ENCODE assay signal across 15 cellular contexts in the genomic region with DNA sequence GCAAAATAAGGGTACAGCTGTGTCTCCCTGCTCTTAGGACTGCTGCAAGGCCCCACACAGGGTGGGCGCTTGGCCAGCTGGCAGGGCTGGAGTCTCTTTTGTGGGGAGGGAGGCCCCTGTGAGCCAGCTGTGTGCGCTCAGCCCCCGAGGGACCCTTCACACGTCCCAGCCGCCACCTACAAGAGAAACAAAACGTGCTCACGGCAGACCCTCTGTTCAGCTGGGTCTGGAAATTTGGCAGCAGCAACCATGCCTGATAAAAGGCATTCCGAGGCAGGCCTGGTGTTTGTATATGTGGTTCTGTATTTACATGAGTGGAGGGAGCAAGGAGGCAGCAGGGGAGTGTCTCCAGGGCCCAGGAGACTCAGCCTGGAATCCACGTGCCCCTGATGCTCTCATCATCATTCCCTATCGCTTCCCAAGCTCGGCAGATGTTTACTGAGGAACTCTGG. TPM values are rescaled to one million over a fixed set of nuclear protein-coding genes. Genes with fewer than 3 reads are reported as not detected.
A peak's percentile ranks its signal among the peaks of the same experiment; 100 is the strongest.
DNase-seq lines count a peak whose midpoint lies in the region; ATAC-seq and TF ChIP-seq lines count a peak whose summit lies in the region.
"Had no signal": no experiment of that assay in that cellular context is flagged by ENCODE, and none has a peak within 500 bp of the region (broad histone marks: within the 10 kb centered on the region; RNA-seq: fewer than 3 reads in every experiment).

No MANE protein-coding gene starts in this region.

- intact Hi-C loops in right cardiac atrium (cut with DNase I) = no loop called here
- intact Hi-C loops in thyroid gland (cut with DNase I) = no loop called here

- no peak overlapping the region for H2BK5ac ChIP-seq in mesendoderm (ENCODE audit: low read length)

- H3K79me1 ChIP-seq in mesendoderm (ENCODE audit: low read length) = no peaks in the 10 kb centered on the region

- H2AK5ac ChIP-seq in mesendoderm (ENCODE audit: low read length) = no peak overlapping the region

- no peak overlapping the region for H3K18ac ChIP-seq in mesendoderm (ENCODE audit: low read length)

- ATAC-seq in right cardiac atrium (peak; percentile 36 to 45), HG02763 (IDR thresholded peaks at IDR 0.05; ENCODE audit: unreplicated experiment) (no peak)
- ATAC-seq: A549, T-helper 17 cell had no signal

- no peaks in the 10 kb centered on the region for H3K79me2 ChIP-seq in mesendoderm (ENCODE audit: control insufficient read depth, insufficient read depth, low read length)

- TF ChIP-seq POLR2A in thyroid gland (IDR thresholded peaks at IDR 0.05) = no peak

- H3K36me3 ChIP-seq in thyroid gland = no peaks in the 10 kb centered on the region
- no peaks in the 10 kb centered on the region for H3K36me3 ChIP-seq in mesendoderm (ENCODE audit: control insufficient read depth, insufficient read depth, low read length)

- no peak overlapping the region for H4K8ac ChIP-seq in mesendoderm (ENCODE audit: low read depth, low read length)

- H2BK120ac ChIP-seq in mesendoderm (ENCODE audit: low read depth, low read length) = no peak overlapping the region

- no peak for TF ChIP-seq CTCF in thyroid gland (IDR thresholded peaks at IDR 0.05)

- H4K5ac ChIP-seq in mesendoderm (ENCODE audit: low read length) = no peak overlapping the region

- no peak overlapping the region for H3K4me3 ChIP-seq in right cardiac atrium (ENCODE audit: low read length)
- no peak overlapping the region for H3K4me3 ChIP-seq in thyroid gland (replicated peaks in 1 of 3)
- no peak overlapping the region for H3K4me3 ChIP-seq in mesendoderm (ENCODE audit: low read length)
- H3K4me3 ChIP-seq: A549 had no signal

- no peak overlapping the region for H3K27ac ChIP-seq in right cardiac atrium (ENCODE audit: low read length)
- H3K27ac ChIP-seq in thyroid gland = no peak overlapping the region
- H3K27ac ChIP-seq in mesendoderm (ENCODE audit: low read depth, low read length) = no peak overlapping the region
- H3K27ac ChIP-seq: A549, parathyroid adenoma had no signal

- H3K4ac ChIP-seq in mesendoderm (ENCODE audit: low read depth, low read length) = no peak overlapping the region

- WGBS in right cardiac atrium = 23% methylated on average over 11 of the region's 11 CpGs
- 36 to 43% methylated on average over 5 to 6 of the region's 11 CpGs for WGBS in thyroid gland, 2 donors
- WGBS in mesendoderm (ENCODE audit: extremely low coverage, insufficient coverage, low lambda C conversion rate) = no CpG with 5 or more reads among the region's 11 CpGs

- no peak overlapping the region for H3K4me2 ChIP-seq in mesendoderm (ENCODE audit: low read length)
- H3K4me2 ChIP-seq: A549 had no signal

- no peak overlapping the region for H2BK15ac ChIP-seq in mesendoderm (replicated peaks; ENCODE audit: low read depth)

- H3K9ac ChIP-seq in mesendoderm (ENCODE audit: low read length) = no peak overlapping the region

- H3K9me3 ChIP-seq in right cardiac atrium (ENCODE audit: control insufficient read depth, low read length) (no peaks in the 10 kb centered on the region), thyroid gland (no peaks in the 10 kb centered on the region)
- H3K9me3 ChIP-seq: A549 had no signal

- no peak overlapping the region for H3K23ac ChIP-seq in mesendoderm (ENCODE audit: low read length)

- H3K4me1 ChIP-seq in right cardiac atrium (ENCODE audit: control insufficient read depth, insufficient read depth, low read length) = peaks cover 5% of the 10 kb centered on the region
- peaks cover 25 to 36% of the 10 kb centered on the region in 2 donors for H3K4me1 ChIP-seq in thyroid gland
- peaks cover 3% of the 10 kb centered on the region for H3K4me1 ChIP-seq in mesendoderm (ENCODE audit: control insufficient read depth, low read depth, low read length)

- H3K27me3 ChIP-seq in right cardiac atrium (ENCODE audit: control insufficient read depth, insufficient read depth) (no peaks in the 10 kb centered on the region), thyroid gland (no peaks in the 10 kb centered on the region), mesendoderm (ENCODE audit: insufficient read depth, low read length, poor library complexity) (no peaks in the 10 kb centered on the region)

- DNase-seq in NCI-H345 (lab: John Stamatoyannopoulos, UW) (peak; percentile 4), NCI-H345 treated with DMSO at 0.1 percent for 48 hours (lab: John Stamatoyannopoulos, UW; ENCODE audit: unreplicated experiment) (no peak), amniotic epithelial cell (ENCODE audit: low read depth) (peak; percentile 86), right cardiac atrium (peak; percentile 60 to 82 (median 81)), thyroid gland (peak; percentile 38 to 44), mesendoderm (no peak)
- DNase-seq in activated CD4-positive, alpha-beta T cell treated with anti-CD3 and anti-CD28 coated beads for 1 hour = no peak
- DNase-seq: GOT3, T-helper 17 cell had no signal

- H3K56ac ChIP-seq in mesendoderm (ENCODE audit: low read length) = no peak overlapping the region

RNA-seq across cellular contexts. Expression of a gene that starts 49.7 kb away (rescaled TPM):
- total RNA-seq in right cardiac atrium = 10 to 100 TPM in 3 of 4 donors, 1 to 10 TPM in 1; 9.2 to 15.1 (median 13.6) TPM
- 9.5 TPM for polyA plus RNA-seq in right cardiac atrium
- 10 to 100 TPM; 12.3 to 15.9 (median 13.1) TPM for total RNA-seq in thyroid gland
- polyA plus RNA-seq in mesendoderm (2013, experiment 1 of 2) = 6.2 TPM
- 6.5 TPM for polyA plus RNA-seq in mesendoderm (2013, experiment 2 of 2)

RNA-seq across cellular contexts. Expression of a gene that starts 57.9 kb away (rescaled TPM):
- total RNA-seq in right cardiac atrium (10 to 100 TPM in 1 of 4 donors, 1 to 10 TPM in 3; 1.5 to 13.7 (median 4.7) TPM), thyroid gland (10 to 100 TPM in 1 of 4 donors, 1 to 10 TPM in 1, under 1 TPM in 2; 0.33 to 33.3 (median 1.9) TPM)
- polyA plus RNA-seq in right cardiac atrium = 2.2 TPM
- 0.01 TPM for polyA plus RNA-seq in mesendoderm (2013, experiment 1 of 2)
- polyA plus RNA-seq in mesendoderm (2013, experiment 2 of 2) = 0.03 TPM
- total RNA-seq: activated CD8-positive, alpha-beta memory T cell treated with anti-CD3 and anti-CD28 coated beads for 36 hours; endothelial cell of umbilical vein; T-helper 17 cell had no signal
- polyA plus RNA-seq: A549, endothelial cell of umbilical vein, keratinocyte had no signal

Comparison
In these comparisons a context has a peak if more than half of its experiments do, and no peak if none do; other contexts are left out.
1. DNase-seq: peak in NCI-H345 (single experiment), amniotic epithelial cell (single experiment), right cardiac atrium (3 of 3) and thyroid gland (2 of 2); none in NCI-H345 treated with DMSO at 0.1 percent for 48 hours (single experiment), activated CD4-positive, alpha-beta T cell treated with anti-CD3 and anti-CD28 coated beads for 1 hour (single experiment) and mesendoderm (single experiment).